Comparison of ENCODE assay signal across 34 cellular contexts in genomic region chr14:45742187-45742586, GRCh38.
"Had no signal": no experiment of that assay in that cellular context is flagged by ENCODE, and none has a peak within 500 bp of the region (broad histone marks: within the 10 kb centered on the region; RNA-seq: fewer than 3 reads in every experiment).

No MANE protein-coding gene starts in this region.

- H3K4me3 ChIP-seq: adrenal gland, ascending aorta, body of pancreas, breast epithelium, cardiac muscle cell had no signal

- DNase-seq: activated effector memory CD4-positive, alpha-beta T cell treated with anti-CD3 and anti-CD28 coated beads, Interleukin-2, amount 50 U/mL, for 16 hours; activated effector memory CD4-positive, alpha-beta T cell treated with Interleukin-2 at 50 U/mL for 16 hours; activated gamma-delta T cell; activated gamma-delta T cell treated with Interleukin-2 at 50 U/mL for 16 hours; activated naive CD4-positive, alpha-beta T cell; activated naive CD4-positive, alpha-beta T cell treated with anti-CD3 and anti-CD28 coated beads for 36 hours; activated naive CD4-positive, alpha-beta T cell treated with anti-CD3 and anti-CD28 coated beads, Interleukin-2, amount 10 ng/mL, durations not matched to agents 7 days and 5 days; activated naive CD4-positive, alpha-beta T cell treated with anti-CD3 and anti-CD28 coated beads, Interleukin-2, amount 50 U/mL, for 16 hours; activated naive CD4-positive, alpha-beta T cell treated with Interleukin-2 at 50 U/mL for 16 hours; activated naive CD8-positive, alpha-beta T cell treated with anti-CD3 and anti-CD28 coated beads for 36 hours; activated naive CD8-positive, alpha-beta T cell treated with anti-CD3 and anti-CD28 coated beads, Interleukin-2, amount 10 ng/mL, durations not matched to agents 7 days and 5 days; activated naive CD8-positive, alpha-beta T cell treated with anti-CD3 and anti-CD28 coated beads, Interleukin-2, amount 50 U/mL, for 24 hours; activated T-cell treated with anti-CD3 and anti-CD28 coated beads, Interleukin-2, amount 50 U/mL, for 1 hour; activated T-cell treated with anti-CD3 and anti-CD28 coated beads, Interleukin-2, amount 50 U/mL, for 24 hours; activated T-cell treated with anti-CD3 and anti-CD28 coated beads, Interleukin-2, amount 50 U/mL, for 4 hours; activated T-cell treated with anti-CD3 and anti-CD28 coated beads, Interleukin-2, amount 50 U/mL, for 48 hours; activated T-cell treated with anti-CD3 and anti-CD28 coated beads, Interleukin-2, amount 50 U/mL, for 72 hours; adrenal gland; amniotic stem cell; amygdala; anterior cingulate cortex; aorta; body of pancreas; brain microvascular endothelial cell; caudate nucleus; central memory CD4-positive, alpha-beta T cell; cerebellar nuclear complex had no signal

- H3K36me3 ChIP-seq: adrenal gland, ascending aorta, brain microvascular endothelial cell, breast epithelium, cardiac muscle cell had no signal

- H3K27ac ChIP-seq: adrenal gland, ascending aorta, body of pancreas, brain microvascular endothelial cell, breast epithelium, cardiac muscle cell had no signal

- H3K27me3 ChIP-seq: adrenal gland, ascending aorta, body of pancreas, brain microvascular endothelial cell, breast epithelium, cardiac muscle cell had no signal

- FAIRE-seq: astrocyte, bronchial epithelial cell had no signal

- H3K4me1 ChIP-seq: adrenal gland, ascending aorta, body of pancreas, breast epithelium had no signal

- H3K9me3 ChIP-seq: adrenal gland, ascending aorta, body of pancreas, breast epithelium had no signal

- ATAC-seq: activated naive CD4-positive, alpha-beta T cell treated with anti-CD3 and anti-CD28 coated beads, Interleukin-2, amount 50 U/mL, for 72 hours; activated naive CD8-positive, alpha-beta T cell treated with anti-CD3 and anti-CD28 coated beads, Interleukin-2, amount 50 U/mL, for 24 hours; activated T-cell treated with anti-CD3 and anti-CD28 coated beads, Interleukin-2, amount 50 U/mL, for 4 hours; activated T-cell treated with anti-CD3 and anti-CD28 coated beads, Interleukin-2, amount 50 U/mL, for 72 hours; activated T-helper 17 cell treated with anti-CD3 and anti-CD28 coated beads, Interleukin-2, amount 50 U/mL, for 72 hours; body of pancreas had no signal
